4 cellular contexts compared by ENCODE assay signal in the genomic region with DNA sequence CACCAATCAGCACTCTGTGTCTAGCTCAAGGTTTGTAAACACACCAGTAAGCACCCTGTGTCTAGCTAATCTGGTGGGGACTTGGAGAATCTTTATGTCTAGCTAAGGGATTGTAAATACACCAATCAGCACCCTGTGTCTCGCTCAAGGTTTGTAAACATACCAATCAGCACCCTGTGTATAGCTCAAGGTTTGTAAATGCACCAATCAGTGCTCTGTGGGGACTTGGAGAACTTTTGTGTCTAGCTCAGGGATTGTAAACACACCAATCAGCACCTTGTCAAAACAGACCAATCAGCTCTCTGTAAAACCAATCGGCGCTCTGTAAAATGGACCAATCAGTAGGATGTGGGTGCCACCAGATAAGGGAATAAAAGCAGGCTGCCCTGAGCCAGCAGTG. TPM values are rescaled to one million over a fixed set of nuclear protein-coding genes. Genes with fewer than 3 reads are reported as not detected.
"Had no signal": no experiment of that assay in that cellular context is flagged by ENCODE, and none has a peak within 500 bp of the region (broad histone marks: within the 10 kb centered on the region; RNA-seq: fewer than 3 reads in every experiment).

No MANE protein-coding gene starts in this region.

RNA-seq across cellular contexts. Expression of a gene that starts 7.2 kb away (rescaled TPM):
- total RNA-seq: LHCN-M2, M059J, MCF 10A, NCI-H460 had no signal

RNA-seq across cellular contexts. Expression of a gene that starts 33.9 kb away (rescaled TPM):
- total RNA-seq: LHCN-M2, M059J, MCF 10A, NCI-H460 had no signal
